In genomic region chr3:65955792-65956477, GRCh38 we compare ENCODE assay signal across 1 cellular context.
TF ChIP-seq lines count a peak whose summit lies in the region.

No MANE protein-coding gene starts in this region.

TF ChIP-seq in HepG2, 621 proteins besides CTCF, POLR2A, EP300 and RAD21 (continued from another document):
- TF ChIP-seq ZNF337 (CRISPR knock-in tag; IDR thresholded peaks at IDR 0.05; ENCODE audit: borderline replicate concordance, low read depth) (no peak), ZNF510 (CRISPR knock-in tag; IDR thresholded peaks at IDR 0.05; ENCODE audit: low read depth) (no peak), ZFP90 (CRISPR knock-in tag; IDR thresholded peaks at IDR 0.05; ENCODE audit: borderline replicate concordance) (no peak), ZNF614 (CRISPR knock-in tag; IDR thresholded peaks at IDR 0.05; ENCODE audit: borderline replicate concordance) (peak; percentile 32; the same call in 1 of the 2 replicates), FOXJ3 (CRISPR knock-in tag; IDR thresholded peaks at IDR 0.05; ENCODE audit: borderline replicate concordance) (peak; percentile 22; the same call in 1 of the 2 replicates), PLSCR1 (CRISPR knock-in tag; IDR thresholded peaks at IDR 0.05; ENCODE audit: borderline replicate concordance) (no peak), STAT5B (CRISPR knock-in tag; IDR thresholded peaks at IDR 0.05) (no peak), HOXA9 (CRISPR knock-in tag; IDR thresholded peaks at IDR 0.05; ENCODE audit: borderline replicate concordance) (no peak)
- TF ChIP-seq, protein P1, sequence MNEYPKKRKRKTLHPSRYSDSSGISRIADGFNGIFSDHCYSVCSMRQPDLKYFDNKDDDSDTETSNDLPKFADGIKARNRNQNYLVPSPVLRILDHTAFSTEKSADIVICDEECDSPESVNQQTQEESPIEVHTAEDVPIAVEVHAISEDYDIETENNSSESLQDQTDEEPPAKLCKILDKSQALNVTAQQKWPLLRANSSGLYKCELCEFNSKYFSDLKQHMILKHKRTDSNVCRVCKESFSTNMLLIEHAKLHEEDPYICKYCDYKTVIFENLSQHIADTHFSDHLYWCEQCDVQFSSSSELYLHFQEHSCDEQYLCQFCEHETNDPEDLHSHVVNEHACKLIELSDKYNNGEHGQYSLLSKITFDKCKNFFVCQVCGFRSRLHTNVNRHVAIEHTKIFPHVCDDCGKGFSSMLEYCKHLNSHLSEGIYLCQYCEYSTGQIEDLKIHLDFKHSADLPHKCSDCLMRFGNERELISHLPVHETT (CRISPR knock-in tag; conservative IDR thresholded peaks at IDR 0.05) = no peak
